11 cellular contexts compared by ENCODE assay signal in the genomic region with DNA sequence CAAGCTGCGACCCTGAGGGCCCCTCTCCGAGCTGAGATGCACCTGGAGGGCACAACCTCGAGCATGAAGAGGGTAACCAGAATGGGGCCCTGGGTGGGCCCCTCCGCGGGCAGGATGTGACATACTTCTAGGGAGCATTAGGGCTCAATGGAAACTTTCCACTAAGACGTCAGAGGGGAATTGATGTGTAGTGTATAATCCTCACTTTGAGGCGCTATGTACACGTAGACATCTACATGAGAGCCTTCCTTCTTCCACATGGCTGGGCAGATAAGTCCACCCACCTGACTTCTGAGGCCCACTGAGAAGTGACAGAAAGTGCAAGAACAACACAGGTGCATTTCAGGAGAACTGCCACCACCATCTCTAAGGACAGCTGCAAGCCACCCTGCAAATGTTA.
DNase-seq lines count a peak whose midpoint lies in the region; ATAC-seq and TF ChIP-seq lines count a peak whose summit lies in the region.
"Had no signal": no experiment of that assay in that cellular context is flagged by ENCODE, and none has a peak within 500 bp of the region (broad histone marks: within the 10 kb centered on the region; RNA-seq: fewer than 3 reads in every experiment).

No MANE protein-coding gene starts in this region.

- peak overlapping the region; percentile 18; the same call in 1 of the 2 replicates for H2AFZ ChIP-seq in OCI-LY7 (ENCODE audit: low read length)

- TF ChIP-seq CTCF in DOHH2 (IDR thresholded peaks at IDR 0.05; ENCODE audit: low read depth, low read length, poor library complexity, severe bottlenecking): no peak
- 0 out of 2 replicates have a peak, but pooled peaks have one; percentile 18 for TF ChIP-seq CTCF in OCI-LY7 (conservative IDR thresholded peaks at IDR 0.05; ENCODE audit: low read length)
- no peak for TF ChIP-seq CTCF in left ventricle myocardium inferior (IDR thresholded peaks at IDR 0.05; ENCODE audit: borderline replicate concordance)

- H3F3A ChIP-seq in DOHH2 (ENCODE audit: control insufficient read depth, insufficient read depth): peaks cover 14% of the 10 kb centered on the region

- H3K27ac ChIP-seq in DOHH2 (ENCODE audit: low read depth, low read length) (peak overlapping the region; percentile 97), OCI-LY7 (ENCODE audit: low read depth, low read length, poor library complexity, severe bottlenecking) (peak overlapping the region; percentile 95), left ventricle myocardium inferior (replicated peaks) (no peak overlapping the region)
- H3K27ac ChIP-seq: colonic mucosa had no signal

- peaks cover 55% of the 10 kb centered on the region for H3K79me2 ChIP-seq in DOHH2 (ENCODE audit: control insufficient read depth, low read length)
- H3K79me2 ChIP-seq in OCI-LY7 (ENCODE audit: insufficient read depth, low read depth, low read length): peaks cover 4% of the 10 kb centered on the region; the same call in 1 of the 2 replicates

- no peaks in the 10 kb centered on the region for H3K27me3 ChIP-seq in DOHH2 (ENCODE audit: control insufficient read depth, low read length)
- no peaks in the 10 kb centered on the region for H3K27me3 ChIP-seq in left ventricle myocardium inferior (ENCODE audit: low read depth)
- H3K27me3 ChIP-seq: colonic mucosa had no signal

- CTCF ChIA-PET in OCI-LY7 (lab: Charles Lee; ENCODE audit: unreplicated experiment): interaction anchor here (1.4 to 1.5 kb wide), 2 partner anchors 10 to 54 kb away, joined by 3 to 5 read pairs; no protein-coding TSS in a partner anchor

- peak overlapping the region; percentile 69 for H3K4me3 ChIP-seq in DOHH2 (ENCODE audit: low read length)
- peak overlapping the region; percentile 60 for H3K4me3 ChIP-seq in OCI-LY7 (ENCODE audit: low read depth, low read length, poor library complexity, severe bottlenecking)
- no peak overlapping the region for H3K4me3 ChIP-seq in left ventricle myocardium inferior
- H3K4me3 ChIP-seq: colonic mucosa had no signal

- ATAC-seq in GM19438 (IDR thresholded peaks at IDR 0.05; ENCODE audit: low read depth, unreplicated experiment) (peak; percentile 71), HG02970 (IDR thresholded peaks at IDR 0.05; ENCODE audit: low FRiP score, unreplicated experiment) (peak; percentile 64)

- peak overlapping the region; percentile 87 for H3K4me2 ChIP-seq in DOHH2 (ENCODE audit: low read length)
- peak overlapping the region; percentile 86 for H3K4me2 ChIP-seq in OCI-LY7 (ENCODE audit: low read length)

- H3K4me1 ChIP-seq in DOHH2 (ENCODE audit: control insufficient read depth, low read length) (peaks cover 100% of the 10 kb centered on the region), OCI-LY7 (ENCODE audit: insufficient read depth, low read length, poor library complexity, severe bottlenecking) (peaks cover 78% of the 10 kb centered on the region), left ventricle myocardium inferior (peaks cover 44% of the 10 kb centered on the region)
- H3K4me1 ChIP-seq: colonic mucosa had no signal

- peak; percentile 95 for DNase-seq in OCI-LY7 (ENCODE audit: low spot score)
- DNase-seq in iPS-NIHi7 (ENCODE audit: extremely low spot score): no peak
- no peak for DNase-seq in 8988T
- no peak for DNase-seq in left ventricle myocardium inferior
- no peak for DNase-seq in NCI-H748 (lab: John Stamatoyannopoulos, UW; ENCODE audit: unreplicated experiment)
- DNase-seq: colonic mucosa, nucleus accumbens, SIG-M5 had no signal

- intact Hi-C loops in OCI-LY7 (cut with micrococcal nuclease; ENCODE audit: unreplicated experiment) (loop anchor here (1.0 to 10.0 kb wide), 10 partner anchors 37 to 485 kb away; a partner anchor contains a TSS), left ventricle myocardium inferior (cut with micrococcal nuclease) (no loop called here)

- peaks cover 27% of the 10 kb centered on the region for H3K36me3 ChIP-seq in DOHH2 (ENCODE audit: control insufficient read depth, low read length)
- H3K36me3 ChIP-seq in OCI-LY7 (ENCODE audit: insufficient read depth, low read length): no peaks in the 10 kb centered on the region; the same call in 1 of the 2 replicates
- H3K36me3 ChIP-seq in left ventricle myocardium inferior: no peaks in the 10 kb centered on the region
- H3K36me3 ChIP-seq: colonic mucosa had no signal

- H3K9me2 ChIP-seq in DOHH2 (replicated peaks; ENCODE audit: control insufficient read depth, low read length) (no peaks in the 10 kb centered on the region), OCI-LY7 (ENCODE audit: insufficient read depth, low read length) (no peaks in the 10 kb centered on the region)

- H4K20me1 ChIP-seq in DOHH2 (ENCODE audit: control insufficient read depth, insufficient read depth, low read depth, low read length) (no peaks in the 10 kb centered on the region), OCI-LY7 (ENCODE audit: insufficient read depth, low read length) (no peaks in the 10 kb centered on the region)

- no TSS peak for BruUV-seq in OCI-LY7 (replicated peaks; lab: Mats Ljungman, UMichigan)

- H3K9me3 ChIP-seq in DOHH2 (ENCODE audit: control insufficient read depth, insufficient read depth, low read length): no peaks in the 10 kb centered on the region
- no peaks in the 10 kb centered on the region for H3K9me3 ChIP-seq in OCI-LY7 (ENCODE audit: low read length)
- H3K9me3 ChIP-seq in left ventricle myocardium inferior (replicated peaks): no peaks in the 10 kb centered on the region
- H3K9me3 ChIP-seq: colonic mucosa had no signal

- POLR2A ChIA-PET in OCI-LY7 (lab: Charles Lee): interaction anchor here (0.7 to 1.7 kb wide), 4 partner anchors 50 to 130 kb away, joined by 3 to 7 read pairs (median 4); no protein-coding TSS in a partner anchor
